ENCODE assay signal across 8 cellular contexts in the genomic region with DNA sequence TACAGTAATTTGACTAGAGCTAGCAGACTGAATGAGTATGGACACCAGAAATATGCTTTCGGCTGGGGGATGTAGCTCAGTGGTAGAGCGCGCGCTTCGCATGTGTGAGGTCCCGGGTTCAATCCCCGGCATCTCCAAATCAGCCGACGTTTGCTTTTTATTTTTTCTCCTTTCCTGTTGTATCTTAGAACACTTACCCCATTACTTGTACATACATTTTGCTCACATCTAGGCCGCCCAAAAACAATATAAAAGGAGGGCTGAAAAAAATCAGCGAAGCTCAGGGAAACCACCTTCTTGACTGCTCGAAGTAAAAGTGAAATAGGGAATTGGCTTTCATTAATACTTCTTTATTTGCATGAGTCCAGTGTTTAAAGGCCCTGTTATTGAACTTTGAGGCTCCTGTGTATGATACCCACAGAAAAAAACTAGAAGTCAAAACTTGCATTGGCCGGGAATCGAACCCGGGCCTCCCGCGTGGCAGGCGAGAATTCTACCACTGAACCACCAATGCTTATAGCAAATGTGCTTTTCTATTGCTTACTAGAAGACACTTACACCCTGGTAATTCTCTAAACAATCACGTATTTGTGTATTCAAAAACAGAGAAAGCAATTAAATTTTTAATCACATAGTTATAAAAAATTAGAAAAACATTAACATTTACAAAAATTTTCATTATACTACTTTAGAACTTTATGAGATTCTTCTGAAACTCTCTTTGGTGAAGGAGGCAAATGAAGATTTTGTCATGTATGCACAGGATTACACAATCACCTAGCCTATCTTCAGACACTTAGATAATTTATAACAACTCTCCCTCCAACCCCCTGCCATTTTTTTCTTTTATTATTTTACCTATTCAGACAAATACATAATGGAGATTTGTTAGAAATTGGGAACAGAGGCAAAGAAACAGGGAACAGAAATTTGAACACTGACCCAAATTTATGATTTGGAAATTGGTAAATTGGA. TPM values are rescaled to one million over a fixed set of nuclear protein-coding genes. Genes with fewer than 3 reads are reported as not detected.
DNase-seq lines count a peak whose midpoint lies in the region; ATAC-seq and TF ChIP-seq lines count a peak whose summit lies in the region.

No MANE protein-coding gene starts in this region.

- no peak overlapping the region for H3K9ac ChIP-seq in trophoblast cell (ENCODE audit: low read length)

- no peaks in the 10 kb centered on the region for H3K9me3 ChIP-seq in adrenal gland (replicated peaks in 1 of 3)
- H3K9me3 ChIP-seq in heart left ventricle = no peaks in the 10 kb centered on the region
- peaks cover 1% of the 10 kb centered on the region for H3K9me3 ChIP-seq in trophoblast cell (ENCODE audit: insufficient read depth, low read depth, low read length)
- H3K9me3 ChIP-seq in tibial artery = no peaks in the 10 kb centered on the region

- H3K18ac ChIP-seq in trophoblast cell (ENCODE audit: low read length) = no peak overlapping the region

- no peak for TF ChIP-seq CTCF in GM10266 (IDR thresholded peaks at IDR 0.05; ENCODE audit: control insufficient read depth, insufficient read depth, low read depth, missing control alignments)
- no peak for TF ChIP-seq CTCF in adrenal gland (IDR thresholded peaks at IDR 0.05)
- peak in 1 of 12 donors; percentile 1 for TF ChIP-seq CTCF in heart left ventricle (IDR thresholded peaks at IDR 0.05)
- TF ChIP-seq CTCF in tibial artery (IDR thresholded peaks at IDR 0.05) = no peak

- no peak overlapping the region for H3K23ac ChIP-seq in trophoblast cell (ENCODE audit: low read length)

- H4K12ac ChIP-seq in trophoblast cell (ENCODE audit: low read depth, low read length) = no peak overlapping the region

- no peak overlapping the region for H4K8ac ChIP-seq in trophoblast cell (ENCODE audit: low read depth, low read length)

- H3K4me2 ChIP-seq in trophoblast cell (ENCODE audit: low read length) = peak overlapping the region; percentile 85

- H3K27ac ChIP-seq in adrenal gland = peak overlapping the region; percentile 57 to 96 (median 84)
- H3K27ac ChIP-seq in heart left ventricle = peak overlapping the region; percentile 80 to 97 (median 92)
- no peak overlapping the region for H3K27ac ChIP-seq in trophoblast cell (ENCODE audit: low read depth, low read length)
- peak overlapping the region; percentile 89 to 99 for H3K27ac ChIP-seq in tibial artery

- H3K4me1 ChIP-seq in adrenal gland (replicated peaks in 1 of 2) = peaks cover 6 to 8% of the 10 kb centered on the region in 2 donors
- peaks cover 0 to 25% (median 5%) of the 10 kb centered on the region in 12 donors for H3K4me1 ChIP-seq in heart left ventricle
- no peaks in the 10 kb centered on the region for H3K4me1 ChIP-seq in trophoblast cell (ENCODE audit: control insufficient read depth in 1 of 2, insufficient read depth in 2 of 2, low read length in 2 of 2)
- peaks cover 0 to 11% (median 4%) of the 10 kb centered on the region in 4 donors for H3K4me1 ChIP-seq in tibial artery

- no peak overlapping the region for H3K4ac ChIP-seq in trophoblast cell (ENCODE audit: low read depth, low read length)

- H2AK5ac ChIP-seq in trophoblast cell (ENCODE audit: low read length) = no peak overlapping the region

- H2AFZ ChIP-seq in trophoblast cell (ENCODE audit: insufficient read depth, low read length, poor library complexity) = no peak overlapping the region

- TF ChIP-seq POLR2A in adrenal gland (IDR thresholded peaks at IDR 0.05) (no peak), heart left ventricle (IDR thresholded peaks at IDR 0.05) (no peak)

- H3K14ac ChIP-seq in trophoblast cell (ENCODE audit: low read length) = no peak overlapping the region

- no peak overlapping the region for H2BK120ac ChIP-seq in trophoblast cell (ENCODE audit: insufficient read depth, low read length, poor library complexity)

- peak overlapping the region in 3 of 4 donors; percentile 24 to 50 (median 46) for H3K4me3 ChIP-seq in adrenal gland
- peak overlapping the region; percentile 66 to 93 (median 76) for H3K4me3 ChIP-seq in heart left ventricle
- peak overlapping the region; percentile 28 for H3K4me3 ChIP-seq in trophoblast cell (ENCODE audit: low read depth, low read length)
- H3K4me3 ChIP-seq in tibial artery = peak overlapping the region; percentile 61 to 78

- no peak overlapping the region for H2BK12ac ChIP-seq in trophoblast cell (ENCODE audit: low read length)

- H2BK5ac ChIP-seq in trophoblast cell (ENCODE audit: low read depth, low read length, poor library complexity) = no peak overlapping the region

- no peaks in the 10 kb centered on the region for H3K79me2 ChIP-seq in trophoblast cell (ENCODE audit: control insufficient read depth, insufficient read depth, low read length, poor library complexity)

- 0 to 1% (median 0%) methylated on average over 19 of the region's 19 CpGs for WGBS in adrenal gland, 4 donors
- 0 to 1% (median 0%) methylated on average over 19 of the region's 19 CpGs for WGBS in heart left ventricle, 4 donors
- WGBS in trophoblast cell (ENCODE audit: extremely low coverage, insufficient coverage, insufficient read length) = no CpG with 5 or more reads among the region's 19 CpGs

- ATAC-seq in HG02798 (IDR thresholded peaks at IDR 0.05; ENCODE audit: poor library complexity, unreplicated experiment) (peak; percentile 82), heart left ventricle (peak; percentile 85 to 92 (median 90))

- no peaks in the 10 kb centered on the region for H3K27me3 ChIP-seq in adrenal gland
- H3K27me3 ChIP-seq in heart left ventricle = no peaks in the 10 kb centered on the region
- no peaks in the 10 kb centered on the region for H3K27me3 ChIP-seq in trophoblast cell (ENCODE audit: insufficient read depth, low read length)
- no peaks in the 10 kb centered on the region for H3K27me3 ChIP-seq in tibial artery

- peak; percentile 62 for DNase-seq in GM10266 (ENCODE audit: extremely low spot score)
- DNase-seq in NCI-H1417 treated with DMSO at 0.1 percent for 48 hours (lab: John Stamatoyannopoulos, UW) = peak; percentile 47
- peak; percentile 71 for DNase-seq in T follicular helper cell (ENCODE audit: low read depth)
- DNase-seq in adrenal gland = peak; percentile 61 to 92 (median 76)
- peak; percentile 55 to 78 (median 72) for DNase-seq in heart left ventricle
- peak; percentile 68 to 87 for DNase-seq in trophoblast cell
- DNase-seq in tibial artery = peak; percentile 71 to 86

- no peaks in the 10 kb centered on the region for H3K36me3 ChIP-seq in adrenal gland (replicated peaks in 1 of 2)
- no peaks in the 10 kb centered on the region for H3K36me3 ChIP-seq in heart left ventricle
- H3K36me3 ChIP-seq in trophoblast cell (ENCODE audit: control insufficient read depth in 1 of 2, insufficient read depth in 2 of 2, low read length in 2 of 2) = no peaks in the 10 kb centered on the region
- H3K36me3 ChIP-seq in tibial artery = no peaks in the 10 kb centered on the region

- intact Hi-C loops in adrenal gland (cut with DNase I) (no loop called here), heart left ventricle (cut with DNase I) (loop anchor here in 9 of 10 donors (1.0 to 10.0 kb wide), 11 partner anchors 35 to 186 kb away; a partner anchor contains a TSS), tibial artery (cut with DNase I; ENCODE audit: low total_unique reads) (loop anchor here (2.0 to 5.0 kb wide), 2 partner anchors 36 to 69 kb away; a partner anchor contains a TSS)

- H3K79me1 ChIP-seq in trophoblast cell (ENCODE audit: low read length) = no peaks in the 10 kb centered on the region

- no peak overlapping the region for H4K91ac ChIP-seq in trophoblast cell (ENCODE audit: low read depth, low read length)

RNA-seq across cellular contexts. Expression of a gene that starts 35.2 kb away (rescaled TPM):
- 10 to 100 TPM; 10.7 to 33.8 (median 16.2) TPM for total RNA-seq in adrenal gland
- polyA plus RNA-seq in adrenal gland = 10 to 100 TPM in 1 of 3 donors, 1 to 10 TPM in 2; 4.5 to 14.0 (median 5.0) TPM
- total RNA-seq in heart left ventricle = 10 to 100 TPM; 12.9 to 24.8 (median 14.4) TPM
- polyA plus RNA-seq in heart left ventricle = 1 to 10 TPM; 3.5 to 7.3 TPM
- 18.9 and 20.0 TPM in 2 replicates for polyA plus RNA-seq in trophoblast cell (2013)

Comparison
In these comparisons a context has a peak if more than half of its experiments do, and no peak if none do; other contexts are left out.
1. intact Hi-C loops: an anchor here in heart left ventricle (1.0 to 10.0 kb wide) and tibial artery (2.0 to 5.0 kb wide); none called in adrenal gland.